ENCODE assay signal across 8 cellular contexts in genomic region chr2:147045113-147045512, GRCh38.
DNase-seq lines count a peak whose midpoint lies in the region; ATAC-seq and TF ChIP-seq lines count a peak whose summit lies in the region.

No MANE protein-coding gene starts in this region.

- no peaks in the 10 kb centered on the region for H3K4me1 ChIP-seq in CD4-positive, CD25-positive, alpha-beta regulatory T cell (ENCODE audit: control insufficient read depth, insufficient read depth, low read length, poor library complexity, severe bottlenecking)
- peaks cover 0 to 3% (median 0%) of the 10 kb centered on the region in 4 donors for H3K4me1 ChIP-seq in upper lobe of left lung

- peaks cover 5% of the 10 kb centered on the region for H3K27me3 Mint-ChIP-seq in CD4-positive, CD25-positive, alpha-beta regulatory T cell

- TF ChIP-seq POLR2A in upper lobe of left lung (IDR thresholded peaks at IDR 0.05): no peak

- no peaks in the 10 kb centered on the region for H3K9me3 ChIP-seq in CD4-positive, CD25-positive, alpha-beta regulatory T cell (ENCODE audit: control insufficient read depth in 2 of 2, low read length in 2 of 2)
- no peaks in the 10 kb centered on the region for H3K9me3 ChIP-seq in upper lobe of left lung

- TF ChIP-seq CTCF in dorsolateral prefrontal cortex (IDR thresholded peaks at IDR 0.05 in 54 of 56, conservative IDR thresholded peaks at IDR 0.05 in 2 of 56; ENCODE audit: low read depth in 1 of 56, partially characterized antibody in 56 of 56) (peak; percentile 36 to 80 (median 65)), upper lobe of left lung (IDR thresholded peaks at IDR 0.05) (peak in 4 of 6 experiments; percentile 40 to 46 (median 43))

- intact Hi-C loops in dorsolateral prefrontal cortex (cut with DNase I): loop anchor here in 1 of 2 donors (2.0 kb wide), 1 partner anchor 866 kb away; no protein-coding TSS in a partner anchor

- H3K4me3 ChIP-seq in CD4-positive, CD25-positive, alpha-beta regulatory T cell (ENCODE audit: low read depth, low read length): no peak overlapping the region
- no peak overlapping the region for H3K4me3 ChIP-seq in dorsolateral prefrontal cortex
- H3K4me3 ChIP-seq in upper lobe of left lung: no peak overlapping the region

- DNase-seq in CD4-positive, CD25-positive, alpha-beta regulatory T cell: peak in 2 of 3 donors; percentile 13 to 26
- peak; percentile 51 for DNase-seq in LHCN-M2 (ENCODE audit: low read depth)
- peak; percentile 20 for DNase-seq in UCSD-AML1 (lab: John Stamatoyannopoulos, UW; ENCODE audit: unreplicated experiment)
- peak in 2 of 10 donors; percentile 26 to 55 for DNase-seq in dorsolateral prefrontal cortex
- peak; percentile 57 for DNase-seq in myocyte (ENCODE audit: low read depth)
- peak in 1 of 2 donors; percentile 44 for DNase-seq in upper lobe of left lung

- WGBS in upper lobe of left lung, 2 donors: 35 to 40% methylated on average over 2 of the region's 2 CpGs

- TF ChIP-seq EP300 in upper lobe of left lung (IDR thresholded peaks at IDR 0.05): no peak

- H3K4me1 Mint-ChIP-seq in CD4-positive, CD25-positive, alpha-beta regulatory T cell: no peaks in the 10 kb centered on the region

- no peak for ATAC-seq in CD4-positive, CD25-positive, alpha-beta regulatory T cell (ENCODE audit: low read depth in 2 of 2)
- ATAC-seq in GM18907 (IDR thresholded peaks at IDR 0.05; ENCODE audit: unreplicated experiment) (peak; percentile 74), upper lobe of left lung (ENCODE audit: low FRiP score in 2 of 2) (peak in 1 of 2 donors; percentile 54), GM18870 (IDR thresholded peaks at IDR 0.05; ENCODE audit: unreplicated experiment) (no peak)

- H3K4me3 Mint-ChIP-seq in CD4-positive, CD25-positive, alpha-beta regulatory T cell: no peak overlapping the region

- peak overlapping the region in 1 of 3 donors; percentile 53 for H3K27ac Mint-ChIP-seq in CD4-positive, CD25-positive, alpha-beta regulatory T cell

- no peaks in the 10 kb centered on the region for H3K36me3 Mint-ChIP-seq in CD4-positive, CD25-positive, alpha-beta regulatory T cell

- no peak overlapping the region for H3K27ac ChIP-seq in CD4-positive, CD25-positive, alpha-beta regulatory T cell (ENCODE audit: insufficient read depth, low read length, poor library complexity, severe bottlenecking)
- H3K27ac ChIP-seq in dorsolateral prefrontal cortex (no peak overlapping the region), upper lobe of left lung (no peak overlapping the region)

- no peaks in the 10 kb centered on the region for H3K9me3 Mint-ChIP-seq in CD4-positive, CD25-positive, alpha-beta regulatory T cell

- H3K27me3 ChIP-seq in CD4-positive, CD25-positive, alpha-beta regulatory T cell (ENCODE audit: control insufficient read depth, insufficient read depth, low read length): no peaks in the 10 kb centered on the region
- H3K27me3 ChIP-seq in dorsolateral prefrontal cortex (peaks cover 0 to 3% (median 0%) of the 10 kb centered on the region in 45 donors), upper lobe of left lung (no peaks in the 10 kb centered on the region)

- H3K36me3 ChIP-seq in CD4-positive, CD25-positive, alpha-beta regulatory T cell (ENCODE audit: control insufficient read depth, insufficient read depth, low read length): no peaks in the 10 kb centered on the region
- no peaks in the 10 kb centered on the region for H3K36me3 ChIP-seq in upper lobe of left lung
